Comparison of ENCODE assay signal across 26 cellular contexts in genomic region chr2:232749331-232749730, GRCh38. TPM values are rescaled to one million over a fixed set of nuclear protein-coding genes. Genes with fewer than 3 reads are reported as not detected.
"Had no signal": no experiment of that assay in that cellular context is flagged by ENCODE, and none has a peak within 500 bp of the region (broad histone marks: within the 10 kb centered on the region; RNA-seq: fewer than 3 reads in every experiment).

No MANE protein-coding gene starts in this region.

- H3K4me1 ChIP-seq: heart left ventricle, neural progenitor cell, right atrium auricular region, sigmoid colon, suprapubic skin, thyroid gland had no signal

- H3K36me3 ChIP-seq: neural progenitor cell, ovary had no signal

- H3K4me1 Mint-ChIP-seq: neural progenitor cell had no signal

- H3K9me3 Mint-ChIP-seq: natural killer cell, neural progenitor cell, type B pancreatic cell had no signal

- H3K4me3 ChIP-seq: dorsolateral prefrontal cortex, heart left ventricle, neural progenitor cell, ovary, right atrium auricular region, sigmoid colon, skin epidermis, stomach, suprapubic skin, thyroid gland had no signal

- ATAC-seq: esophagus mucosa, heart left ventricle, natural killer cell had no signal

- DNase-seq: cortex of kidney; dorsolateral prefrontal cortex; effector CD8-positive, alpha-beta T cell; heart left ventricle; hypothalamus; mammary epithelial cell; natural killer cell; nucleus accumbens; ovary; sigmoid colon; stimulated activated CD4-positive, alpha-beta T cell treated with anti-CD3 and anti-CD28 coated beads, Interleukin-2, amount 100 ng/mL, for 24 hours; stimulated activated CD4-positive, alpha-beta T cell treated with anti-CD3 and anti-CD28 coated beads, Interleukin-4, amount 100 ng/mL, for 4 hours; stimulated activated naive CD4-positive, alpha-beta T cell; stomach; thyroid gland had no signal

- H3K27ac ChIP-seq: dorsolateral prefrontal cortex, heart left ventricle, neural progenitor cell, ovary, right atrium auricular region, sigmoid colon, skin epidermis, stomach, suprapubic skin, thyroid gland had no signal

- H3K27me3 ChIP-seq: dorsolateral prefrontal cortex, heart left ventricle, neural progenitor cell, ovary, right atrium auricular region, sigmoid colon, stomach, suprapubic skin, thyroid gland had no signal

- H3K9me3 ChIP-seq: heart left ventricle, ovary, right atrium auricular region, sigmoid colon, stomach, suprapubic skin, thyroid gland had no signal

- H3K27me3 Mint-ChIP-seq: type B pancreatic cell had no signal

- H3K27ac Mint-ChIP-seq: neural progenitor cell, type B pancreatic cell had no signal

- H3K4me3 Mint-ChIP-seq: natural killer cell, neural progenitor cell, type B pancreatic cell had no signal

RNA-seq across cellular contexts. Expression of gene KCNJ13, which starts 27.0 kb away (rescaled TPM):
- total RNA-seq: esophagus mucosa, fibroblast of lung, glomerular endothelial cell, heart left ventricle, left lobe of liver, myocyte, natural killer cell, posterior vena cava, right atrium auricular region, sigmoid colon had no signal
